In the genomic region with DNA sequence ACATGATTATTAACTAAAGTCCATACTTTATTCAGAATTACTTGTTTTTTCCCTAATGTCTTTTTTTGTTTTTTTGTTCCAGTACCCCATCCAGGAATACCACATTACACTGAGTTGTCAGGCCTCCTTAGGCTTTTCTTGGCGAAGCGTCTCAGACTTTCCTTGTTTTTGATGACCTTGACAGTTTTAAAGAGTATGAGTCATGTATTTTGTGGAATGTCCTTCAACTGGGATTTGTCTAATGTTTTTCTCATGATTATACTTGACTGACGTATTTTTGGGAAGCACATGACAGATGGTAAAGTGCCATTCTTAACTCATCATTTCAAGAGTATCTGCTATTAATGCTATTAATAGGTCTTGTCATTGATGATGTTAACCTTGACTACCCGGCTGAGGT, we compare ENCODE assay signal across 17 cellular contexts. TPM values are rescaled to one million over a fixed set of nuclear protein-coding genes. Genes with fewer than 3 reads are reported as not detected.
DNase-seq lines count a peak whose midpoint lies in the region; ATAC-seq and TF ChIP-seq lines count a peak whose summit lies in the region.
"Had no signal": no experiment of that assay in that cellular context is flagged by ENCODE, and none has a peak within 500 bp of the region (broad histone marks: within the 10 kb centered on the region; RNA-seq: fewer than 3 reads in every experiment).

No MANE protein-coding gene starts in this region.

- CTCF ChIA-PET in MCF 10A (lab: Yijun Ruan, JAX), result interaction anchor here (1.4 to 3.9 kb wide), 2 partner anchors 22 to 84 kb away, joined by 4 to 12 read pairs; no protein-coding TSS in a partner anchor

- no peak overlapping the region for H3K4me3 Mint-ChIP-seq in MCF 10A (ENCODE audit: unreplicated experiment)

- no peak for TF ChIP-seq POLR2A in breast epithelium (IDR thresholded peaks at IDR 0.05)

- DNase-seq in MCF 10A (ENCODE audit: unreplicated experiment) (peak; percentile 61), breast epithelium (ENCODE audit: low spot score in 2 of 2) (no peak), amniotic epithelial cell (ENCODE audit: low read depth) (peak; percentile 77), foreskin keratinocyte (peak; percentile 29 to 73), tibial artery (no peak), HK-2 (ENCODE audit: unreplicated experiment) (no peak), middle frontal gyrus (ENCODE audit: extremely low spot score, low spot score) (no peak)
- DNase-seq in stimulated activated CD4-positive, alpha-beta T cell treated with anti-CD3 and anti-CD28 coated beads, Interleukin-1b, Interleukin-23, amount 100 ng/mL, for 48 hours, result no peak
- DNase-seq: 8988T; activated CD8-positive, alpha-beta memory T cell treated with anti-CD3 and anti-CD28 coated beads for 24 hours; activated gamma-delta T cell; caudate nucleus; hippocampal formation; left ventricle myocardium inferior; stomach had no signal

- ATAC-seq in foreskin keratinocyte, result peak; percentile 64

- TF ChIP-seq CTCF in MCF 10A (IDR thresholded peaks at IDR 0.05; ENCODE audit: unreplicated experiment), result no peak
- no peak for TF ChIP-seq CTCF in breast epithelium (IDR thresholded peaks at IDR 0.05)
- no peak for TF ChIP-seq CTCF in foreskin keratinocyte (conservative IDR thresholded peaks at IDR 0.05)
- TF ChIP-seq CTCF in tibial artery (IDR thresholded peaks at IDR 0.05), result no peak

- H3K4me3 ChIP-seq in breast epithelium (no peak overlapping the region), tibial artery (no peak overlapping the region)
- H3K4me3 ChIP-seq: HAP-1, left ventricle myocardium inferior, stomach had no signal

- H3K4me1 ChIP-seq in breast epithelium (no peaks in the 10 kb centered on the region), foreskin keratinocyte (no peaks in the 10 kb centered on the region), tibial artery (peaks cover 0 to 37% (median 5%) of the 10 kb centered on the region in 4 donors)
- H3K4me1 ChIP-seq: HAP-1 had no signal

- H3K9me3 ChIP-seq in breast epithelium, result no peaks in the 10 kb centered on the region
- no peaks in the 10 kb centered on the region for H3K9me3 ChIP-seq in tibial artery
- H3K9me3 ChIP-seq: HAP-1, left ventricle myocardium inferior, stomach had no signal

- H3K36me3 Mint-ChIP-seq in MCF 10A (ENCODE audit: insufficient read depth, unreplicated experiment), result no peaks in the 10 kb centered on the region

- H3K36me3 ChIP-seq in breast epithelium (no peaks in the 10 kb centered on the region), tibial artery (no peaks in the 10 kb centered on the region)
- H3K36me3 ChIP-seq: HAP-1, left ventricle myocardium inferior, stomach had no signal

- no peaks in the 10 kb centered on the region for H3K27me3 Mint-ChIP-seq in MCF 10A (ENCODE audit: insufficient read depth, unreplicated experiment)

- POLR2A ChIA-PET in MCF 10A (lab: Yijun Ruan, JAX), result interaction anchor here (0.7 to 0.9 kb wide), 3 partner anchors 9 to 137 kb away, joined by 3 to 5 read pairs (median 3); no protein-coding TSS in a partner anchor

- H3K4me1 Mint-ChIP-seq in MCF 10A (ENCODE audit: insufficient read depth, unreplicated experiment), result peaks cover 34% of the 10 kb centered on the region

- no TSS peak for BruUV-seq in MCF 10A (replicated peaks; lab: Mats Ljungman, UMichigan)

- intact Hi-C loops in MCF 10A (cut with micrococcal nuclease), result no loop called here
- intact Hi-C loops in breast epithelium (cut with DNase I; ENCODE audit: low total_unique reads), result no loop called here
- intact Hi-C loops in tibial artery (cut with DNase I; ENCODE audit: low total_unique reads), result no loop called here

- peak overlapping the region; percentile 90 for H3K27ac Mint-ChIP-seq in MCF 10A (ENCODE audit: low read depth, unreplicated experiment)

- H3K9me3 Mint-ChIP-seq in MCF 10A (ENCODE audit: unreplicated experiment), result no peaks in the 10 kb centered on the region

- H3K27me3 ChIP-seq in breast epithelium (no peaks in the 10 kb centered on the region), foreskin keratinocyte (no peaks in the 10 kb centered on the region), tibial artery (no peaks in the 10 kb centered on the region)
- H3K27me3 ChIP-seq: stomach had no signal

- H3K27ac ChIP-seq in breast epithelium (no peak overlapping the region), foreskin keratinocyte (no peak overlapping the region), tibial artery (peak overlapping the region; percentile 35 to 56)
- H3K27ac ChIP-seq: left ventricle myocardium inferior, stomach had no signal

RNA-seq across cellular contexts. Expression of a gene that starts 23.6 kb away (rescaled TPM):
- total RNA-seq in MCF 10A (2022) (1.4 and 2.8 TPM in 2 replicates), breast epithelium (10 to 100 TPM; 51.2 to 53.8 (median 51.5) TPM), foreskin keratinocyte (1.3 and 1.6 TPM in 2 replicates)
- polyA plus RNA-seq in foreskin keratinocyte, result 0.32 and 0.40 TPM in 2 replicates
- polyA plus RNA-seq: neural cell had no signal

Comparison
In these comparisons a context has a peak if more than half of its experiments do, and no peak if none do; other contexts are left out.
1. DNase-seq: peak in MCF 10A (single experiment), amniotic epithelial cell (single experiment) and foreskin keratinocyte (2 of 2); none in breast epithelium (0 of 2), tibial artery (0 of 2), HK-2 (single experiment), stimulated activated CD4-positive, alpha-beta T cell treated with anti-CD3 and anti-CD28 coated beads, Interleukin-1b, Interleukin-23, amount 100 ng/mL, for 48 hours (single experiment) and middle frontal gyrus (single experiment).
2. RNA of a gene that starts 23.6 kb away (total RNA-seq): 51.2 to 53.8 TPM in breast epithelium; 1.4 to 2.8 TPM in MCF 10A and 1.3 to 1.6 TPM in foreskin keratinocyte; every median in the first group is over 10 times any median in the second.
3. H3K27ac ChIP-seq: peak in tibial artery (2 of 2); none in breast epithelium (0 of 2) and foreskin keratinocyte (single experiment).